2 cellular contexts compared by ENCODE assay signal in the genomic region with DNA sequence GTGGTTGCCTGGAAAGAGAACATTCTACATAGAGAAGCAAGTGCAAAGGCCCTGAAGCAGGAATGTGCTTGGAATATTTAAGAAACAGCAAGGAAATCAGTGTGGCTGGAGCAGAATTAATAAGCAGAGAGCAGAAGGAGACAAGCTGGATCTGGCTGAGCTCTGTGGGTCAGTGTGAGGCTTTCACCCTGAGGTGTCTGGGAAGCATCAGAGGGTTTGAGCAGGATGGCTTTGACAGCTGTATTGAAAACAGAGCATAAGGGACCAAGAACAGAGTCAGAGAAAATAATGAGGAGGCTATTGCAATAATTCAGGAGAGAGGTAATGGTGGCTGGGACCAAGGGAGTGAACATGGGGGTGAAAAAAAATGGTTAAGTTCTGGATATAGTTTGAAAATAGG.
TF ChIP-seq lines count a peak whose summit lies in the region.

No MANE protein-coding gene starts in this region.

TF ChIP-seq in SK-N-SH, 30 proteins besides CTCF, POLR2A, EP300 and RAD21 (continued from another document):
- TF ChIP-seq, protein P1, sequence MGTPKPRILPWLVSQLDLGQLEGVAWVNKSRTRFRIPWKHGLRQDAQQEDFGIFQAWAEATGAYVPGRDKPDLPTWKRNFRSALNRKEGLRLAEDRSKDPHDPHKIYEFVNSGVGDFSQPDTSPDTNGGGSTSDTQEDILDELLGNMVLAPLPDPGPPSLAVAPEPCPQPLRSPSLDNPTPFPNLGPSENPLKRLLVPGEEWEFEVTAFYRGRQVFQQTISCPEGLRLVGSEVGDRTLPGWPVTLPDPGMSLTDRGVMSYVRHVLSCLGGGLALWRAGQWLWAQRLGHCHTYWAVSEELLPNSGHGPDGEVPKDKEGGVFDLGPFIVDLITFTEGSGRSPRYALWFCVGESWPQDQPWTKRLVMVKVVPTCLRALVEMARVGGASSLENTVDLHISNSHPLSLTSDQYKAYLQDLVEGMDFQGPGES (IDR thresholded peaks at IDR 0.05; ENCODE audit: low read depth, low read length) = no peak
- TF ChIP-seq RCOR1 (IDR thresholded peaks at IDR 0.05; ENCODE audit: low read length) (no peak), SIN3A (IDR thresholded peaks at IDR 0.05; ENCODE audit: borderline replicate concordance, low read depth, low read length) (no peak)

TF ChIP-seq in SK-N-SH treated with all-trans-retinoic acid at 6 μM for 48 hours, 23 proteins besides CTCF, POLR2A, EP300 and RAD21 (continued from another document):
- TF ChIP-seq, protein P2, sequence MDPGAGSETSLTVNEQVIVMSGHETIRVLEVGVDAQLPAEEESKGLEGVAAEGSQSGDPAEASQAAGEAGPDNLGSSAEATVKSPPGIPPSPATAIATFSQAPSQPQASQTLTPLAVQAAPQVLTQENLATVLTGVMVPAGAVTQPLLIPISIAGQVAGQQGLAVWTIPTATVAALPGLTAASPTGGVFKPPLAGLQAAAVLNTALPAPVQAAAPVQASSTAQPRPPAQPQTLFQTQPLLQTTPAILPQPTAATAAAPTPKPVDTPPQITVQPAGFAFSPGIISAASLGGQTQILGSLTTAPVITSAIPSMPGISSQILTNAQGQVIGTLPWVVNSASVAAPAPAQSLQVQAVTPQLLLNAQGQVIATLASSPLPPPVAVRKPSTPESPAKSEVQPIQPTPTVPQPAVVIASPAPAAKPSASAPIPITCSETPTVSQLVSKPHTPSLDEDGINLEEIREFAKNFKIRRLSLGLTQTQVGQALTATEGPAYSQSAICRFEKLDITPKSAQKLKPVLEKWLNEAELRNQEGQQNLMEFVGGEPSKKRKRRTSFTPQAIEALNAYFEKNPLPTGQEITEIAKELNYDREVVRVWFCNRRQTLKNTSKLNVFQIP (CRISPR knock-in tag; IDR thresholded peaks at IDR 0.05; ENCODE audit: borderline replicate concordance, low read depth) = no peak
- TF ChIP-seq ZC3H10 (CRISPR knock-in tag; IDR thresholded peaks at IDR 0.05) (no peak), TOX (CRISPR knock-in tag; IDR thresholded peaks at IDR 0.05; ENCODE audit: borderline replicate concordance) (no peak), ZNF565 (CRISPR knock-in tag; conservative IDR thresholded peaks at IDR 0.05; ENCODE audit: low read depth) (no peak), OSR1 (CRISPR knock-in tag; IDR thresholded peaks at IDR 0.05) (no peak), CREB5 (CRISPR knock-in tag; IDR thresholded peaks at IDR 0.05; ENCODE audit: low read depth) (no peak), ZNF70 (CRISPR knock-in tag; IDR thresholded peaks at IDR 0.05) (no peak), SNAI2 (CRISPR knock-in tag; IDR thresholded peaks at IDR 0.05) (no peak), ISL1 (CRISPR knock-in tag; IDR thresholded peaks at IDR 0.05) (no peak)
- TF ChIP-seq, protein P3, sequence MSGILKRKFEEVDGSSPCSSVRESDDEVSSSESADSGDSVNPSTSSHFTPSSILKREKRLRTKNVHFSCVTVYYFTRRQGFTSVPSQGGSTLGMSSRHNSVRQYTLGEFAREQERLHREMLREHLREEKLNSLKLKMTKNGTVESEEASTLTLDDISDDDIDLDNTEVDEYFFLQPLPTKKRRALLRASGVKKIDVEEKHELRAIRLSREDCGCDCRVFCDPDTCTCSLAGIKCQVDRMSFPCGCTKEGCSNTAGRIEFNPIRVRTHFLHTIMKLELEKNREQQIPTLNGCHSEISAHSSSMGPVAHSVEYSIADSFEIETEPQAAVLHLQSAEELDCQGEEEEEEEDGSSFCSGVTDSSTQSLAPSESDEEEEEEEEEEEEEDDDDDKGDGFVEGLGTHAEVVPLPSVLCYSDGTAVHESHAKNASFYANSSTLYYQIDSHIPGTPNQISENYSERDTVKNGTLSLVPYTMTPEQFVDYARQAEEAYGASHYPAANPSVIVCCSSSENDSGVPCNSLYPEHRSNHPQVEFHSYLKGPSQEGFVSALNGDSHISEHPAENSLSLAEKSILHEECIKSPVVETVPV (CRISPR knock-in tag; IDR thresholded peaks at IDR 0.05) = no peak
